ENCODE assay signal across 12 cellular contexts in the genomic region with DNA sequence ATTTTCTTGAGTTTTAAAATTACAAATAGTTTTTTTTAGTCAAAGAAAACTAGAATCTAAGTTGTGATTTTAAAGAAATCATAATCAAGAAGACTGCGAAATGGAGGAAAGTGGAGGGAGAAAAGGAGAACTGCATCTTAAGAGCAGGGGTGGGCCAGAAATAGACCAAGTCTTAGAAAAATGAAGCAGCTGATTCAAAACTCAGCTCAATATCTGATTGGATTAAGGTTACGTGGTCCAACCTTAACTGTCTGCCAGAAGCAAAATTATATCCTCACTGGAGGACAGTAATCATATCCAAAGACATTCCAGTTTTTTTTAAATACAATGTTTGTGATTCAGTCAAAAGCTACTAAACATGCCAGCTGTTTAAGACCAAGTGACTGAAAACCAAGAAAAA. TPM values are rescaled to one million over a fixed set of nuclear protein-coding genes. Genes with fewer than 3 reads are reported as not detected.
DNase-seq lines count a peak whose midpoint lies in the region; ATAC-seq and TF ChIP-seq lines count a peak whose summit lies in the region.
"Had no signal": no experiment of that assay in that cellular context is flagged by ENCODE, and none has a peak within 500 bp of the region (broad histone marks: within the 10 kb centered on the region; RNA-seq: fewer than 3 reads in every experiment).

No MANE protein-coding gene starts in this region.

- peaks cover 56 to 79% of the 10 kb centered on the region in 2 donors for H3K4me1 Mint-ChIP-seq in natural killer cell treated with Interleukin-12 subunit alpha and Interleukin-12 subunit beta and Interleukin-15 and Interleukin-18, amount 100 ng/mL, for 72 hours (ENCODE audit: low read depth in 2 of 2)
- H3K4me1 Mint-ChIP-seq in natural killer cell (peaks cover 67 to 77% of the 10 kb centered on the region in 2 donors), neural progenitor cell (peaks cover 18% of the 10 kb centered on the region)
- peaks cover 83% of the 10 kb centered on the region for H3K4me1 Mint-ChIP-seq in activated T-helper 2 cell treated with anti-CD3 and anti-CD28 coated beads, Interferon-gamma antibody, Interleukin-2, Interleukin-4, amounts not matched to agents 10 μg/mL and 5 μg/mL and 100 μg/mL, durations not matched to agents 14 hours and 24 hours and 36 hours (ENCODE audit: low read depth)

- intact Hi-C loops in natural killer cell (cut with micrococcal nuclease): no loop called here
- intact Hi-C loops in activated T-helper 2 cell treated with anti-CD3 and anti-CD28 coated beads, Interferon-gamma antibody, Interleukin-2, Interleukin-4, amounts not matched to agents 10 μg/mL and 5 μg/mL and 100 μg/mL, durations not matched to agents 14 hours and 24 hours and 36 hours (cut with micrococcal nuclease): no loop called here
- intact Hi-C loops in uterus (cut with DNase I; ENCODE audit: low total_unique reads): no loop called here

- H3K27ac ChIP-seq in right atrium auricular region (peak overlapping the region; percentile 46 to 63), uterus (peak overlapping the region; percentile 10 to 13), neural progenitor cell (no peak overlapping the region)

- H3K4me1 ChIP-seq in right atrium auricular region: peaks cover 0 to 65% of the 10 kb centered on the region in 2 donors
- H3K4me1 ChIP-seq in uterus: peaks cover 4 to 7% of the 10 kb centered on the region in 2 donors
- H3K4me1 ChIP-seq in neural progenitor cell: no peaks in the 10 kb centered on the region

- H3K4me3 ChIP-seq in right atrium auricular region (no peak overlapping the region), uterus (no peak overlapping the region), neural progenitor cell (no peak overlapping the region)

- H3K27me3 Mint-ChIP-seq in natural killer cell treated with Interleukin-12 subunit alpha and Interleukin-12 subunit beta and Interleukin-15 and Interleukin-18, amount 100 ng/mL, for 72 hours: no peaks in the 10 kb centered on the region
- H3K27me3 Mint-ChIP-seq in natural killer cell (ENCODE audit: low read depth in 2 of 2) (no peaks in the 10 kb centered on the region), neural progenitor cell (ENCODE audit: insufficient read depth, low read depth) (no peaks in the 10 kb centered on the region)
- H3K27me3 Mint-ChIP-seq in activated T-helper 2 cell treated with anti-CD3 and anti-CD28 coated beads, Interferon-gamma antibody, Interleukin-2, Interleukin-4, amounts not matched to agents 10 μg/mL and 5 μg/mL and 100 μg/mL, durations not matched to agents 14 hours and 24 hours and 36 hours (ENCODE audit: low read depth): no peaks in the 10 kb centered on the region
- H3K27me3 Mint-ChIP-seq: dendritic cell treated with granulocyte-macrophage colony-stimulating factor and Interleukin-4, amounts not matched to agents 40 ng/mL and 50 ng/mL, for 4 days had no signal

- TF ChIP-seq POLR2A in uterus (IDR thresholded peaks at IDR 0.05): no peak

- H3K9me3 ChIP-seq in right atrium auricular region (no peaks in the 10 kb centered on the region), uterus (no peaks in the 10 kb centered on the region), neural progenitor cell (ENCODE audit: low read depth) (no peaks in the 10 kb centered on the region)

- no peak for ATAC-seq in natural killer cell treated with Interleukin-12 subunit alpha and Interleukin-12 subunit beta and Interleukin-15 and Interleukin-18, amount 100 ng/mL, for 72 hours
- ATAC-seq in natural killer cell: no peak

- H3K36me3 Mint-ChIP-seq in natural killer cell treated with Interleukin-12 subunit alpha and Interleukin-12 subunit beta and Interleukin-15 and Interleukin-18, amount 100 ng/mL, for 72 hours: no peaks in the 10 kb centered on the region
- H3K36me3 Mint-ChIP-seq in natural killer cell (no peaks in the 10 kb centered on the region), neural progenitor cell (peaks cover 18% of the 10 kb centered on the region)
- peaks cover 55% of the 10 kb centered on the region for H3K36me3 Mint-ChIP-seq in activated T-helper 2 cell treated with anti-CD3 and anti-CD28 coated beads, Interferon-gamma antibody, Interleukin-2, Interleukin-4, amounts not matched to agents 10 μg/mL and 5 μg/mL and 100 μg/mL, durations not matched to agents 14 hours and 24 hours and 36 hours (ENCODE audit: low read depth)

- no peaks in the 10 kb centered on the region for H3F3A ChIP-seq in neural progenitor cell (ENCODE audit: low read depth)

- peaks cover 78% of the 10 kb centered on the region for H4K20me1 ChIP-seq in neural progenitor cell (ENCODE audit: low read depth)

- H3K9me3 Mint-ChIP-seq in natural killer cell treated with Interleukin-12 subunit alpha and Interleukin-12 subunit beta and Interleukin-15 and Interleukin-18, amount 100 ng/mL, for 72 hours: no peaks in the 10 kb centered on the region
- H3K9me3 Mint-ChIP-seq in natural killer cell: no peaks in the 10 kb centered on the region
- H3K9me3 Mint-ChIP-seq in activated T-helper 2 cell treated with anti-CD3 and anti-CD28 coated beads, Interferon-gamma antibody, Interleukin-2, Interleukin-4, amounts not matched to agents 10 μg/mL and 5 μg/mL and 100 μg/mL, durations not matched to agents 14 hours and 24 hours and 36 hours: no peaks in the 10 kb centered on the region
- no peaks in the 10 kb centered on the region for H3K9me3 Mint-ChIP-seq in neural progenitor cell
- H3K9me3 Mint-ChIP-seq: dendritic cell treated with granulocyte-macrophage colony-stimulating factor and Interleukin-4, amounts not matched to agents 40 ng/mL and 50 ng/mL, for 4 days had no signal

- H2AFZ ChIP-seq in neural progenitor cell (replicated peaks): no peak overlapping the region

- H3K9ac ChIP-seq in neural progenitor cell: no peak overlapping the region

- H3K79me2 ChIP-seq in neural progenitor cell (ENCODE audit: low read depth): peaks cover 96% of the 10 kb centered on the region

- H3K36me3 ChIP-seq in right atrium auricular region (no peaks in the 10 kb centered on the region), uterus (no peaks in the 10 kb centered on the region), neural progenitor cell (no peaks in the 10 kb centered on the region)

- peak overlapping the region; percentile 11 to 15 for H3K27ac Mint-ChIP-seq in natural killer cell treated with Interleukin-12 subunit alpha and Interleukin-12 subunit beta and Interleukin-15 and Interleukin-18, amount 100 ng/mL, for 72 hours
- H3K27ac Mint-ChIP-seq in natural killer cell (peak overlapping the region in 1 of 2 donors; percentile 34), neural progenitor cell (no peak overlapping the region)
- peak overlapping the region; percentile 47 for H3K27ac Mint-ChIP-seq in activated T-helper 2 cell treated with anti-CD3 and anti-CD28 coated beads, Interferon-gamma antibody, Interleukin-2, Interleukin-4, amounts not matched to agents 10 μg/mL and 5 μg/mL and 100 μg/mL, durations not matched to agents 14 hours and 24 hours and 36 hours
- H3K27ac Mint-ChIP-seq: dendritic cell treated with granulocyte-macrophage colony-stimulating factor and Interleukin-4, amounts not matched to agents 40 ng/mL and 50 ng/mL, for 4 days had no signal

- H3K27me3 ChIP-seq in right atrium auricular region: no peaks in the 10 kb centered on the region
- no peaks in the 10 kb centered on the region for H3K27me3 ChIP-seq in uterus
- no peaks in the 10 kb centered on the region for H3K27me3 ChIP-seq in neural progenitor cell

- no peak for DNase-seq in natural killer cell treated with Interleukin-12 subunit alpha and Interleukin-12 subunit beta and Interleukin-15 and Interleukin-18, amount 100 ng/mL, for 72 hours (ENCODE audit: low spot score)
- DNase-seq in natural killer cell (no peak), right atrium auricular region (ENCODE audit: low spot score) (no peak), uterus (no peak), neural progenitor cell (ENCODE audit: low spot score) (no peak), NK-92 (lab: John Stamatoyannopoulos, UW; ENCODE audit: unreplicated experiment) (no peak), DMS53 (lab: John Stamatoyannopoulos, UW) (no peak)
- no peak for DNase-seq in activated T-helper 2 cell treated with anti-CD3 and anti-CD28 coated beads, Interferon-gamma antibody, Interleukin-2, Interleukin-4, amounts not matched to agents 10 μg/mL and 5 μg/mL and 100 μg/mL, durations not matched to agents 14 hours and 24 hours and 36 hours (ENCODE audit: low spot score)
- DNase-seq: activated CD4-positive, alpha-beta T cell treated with anti-CD3 and anti-CD28 coated beads for 48 hours; activated naive CD4-positive, alpha-beta T cell treated with Interleukin-2 at 50 U/mL for 16 hours; stimulated activated CD8-positive, alpha-beta memory T cell treated with anti-CD3 and anti-CD28 coated beads, Interleukin-4, amount 100 ng/mL, for 48 hours had no signal

- TF ChIP-seq CTCF in natural killer cell (IDR thresholded peaks at IDR 0.05) (no peak), right atrium auricular region (IDR thresholded peaks at IDR 0.05) (no peak), uterus (IDR thresholded peaks at IDR 0.05) (no peak), neural progenitor cell (IDR thresholded peaks at IDR 0.05) (no peak)

- no peak overlapping the region for H3K4me3 Mint-ChIP-seq in natural killer cell treated with Interleukin-12 subunit alpha and Interleukin-12 subunit beta and Interleukin-15 and Interleukin-18, amount 100 ng/mL, for 72 hours
- H3K4me3 Mint-ChIP-seq in natural killer cell (no peak overlapping the region), neural progenitor cell (no peak overlapping the region)
- no peak overlapping the region for H3K4me3 Mint-ChIP-seq in activated T-helper 2 cell treated with anti-CD3 and anti-CD28 coated beads, Interferon-gamma antibody, Interleukin-2, Interleukin-4, amounts not matched to agents 10 μg/mL and 5 μg/mL and 100 μg/mL, durations not matched to agents 14 hours and 24 hours and 36 hours (ENCODE audit: low read depth)
- H3K4me3 Mint-ChIP-seq: dendritic cell treated with granulocyte-macrophage colony-stimulating factor and Interleukin-4, amounts not matched to agents 40 ng/mL and 50 ng/mL, for 4 days had no signal

- H3K4me2 ChIP-seq in neural progenitor cell: no peak overlapping the region

RNA-seq across cellular contexts. Expression of gene CHSY1, which starts 41.4 kb away (rescaled TPM):
- 10 to 100 TPM; 91.2 to 93.3 TPM for total RNA-seq in natural killer cell treated with Interleukin-12 subunit alpha and Interleukin-12 subunit beta and Interleukin-15 and Interleukin-18, amount 100 ng/mL, for 72 hours
- total RNA-seq in natural killer cell: 10 to 100 TPM; 21.1 to 32.5 (median 30.8) TPM
- 50.5 and 52.2 TPM in 2 replicates for total RNA-seq in activated T-helper 2 cell treated with anti-CD3 and anti-CD28 coated beads, Interferon-gamma antibody, Interleukin-2, Interleukin-4, amounts not matched to agents 10 μg/mL and 5 μg/mL and 100 μg/mL, durations not matched to agents 14 hours and 24 hours and 36 hours
- 10 to 100 TPM; 23.1 to 26.1 TPM for total RNA-seq in right atrium auricular region
- total RNA-seq in uterus: 10 to 100 TPM; 25.6 to 62.8 (median 46.0) TPM
- 23.3 TPM in 2 replicates for total RNA-seq in neural progenitor cell (ENCODE audit: low replicate concordance)
